Comparison of ENCODE assay signal across 19 cellular contexts in genomic region chr21:39852726-39853510, GRCh38. TPM values are rescaled to one million over a fixed set of nuclear protein-coding genes. Genes with fewer than 3 reads are reported as not detected.
"Had no signal": no experiment of that assay in that cellular context is flagged by ENCODE, and none has a peak within 500 bp of the region (broad histone marks: within the 10 kb centered on the region; RNA-seq: fewer than 3 reads in every experiment).

No MANE protein-coding gene starts in this region.

- ATAC-seq: activated CD4-positive, alpha-beta T cell treated with anti-CD3 and anti-CD28 coated beads for 36 hours; esophagus mucosa; heart right ventricle; left cardiac atrium; naive thymus-derived CD8-positive, alpha-beta T cell; sciatic nerve; stimulated activated effector memory CD8-positive, alpha-beta T cell treated with anti-CD3 and anti-CD28 coated beads, Interleukin-12 subunit alpha, Interleukin-12 subunit beta, amount 100 ng/mL, for 72 hours; WTC11 had no signal

- DNase-seq: activated CD4-positive, alpha-beta T cell treated with anti-CD3 and anti-CD28 coated beads for 36 hours; activated CD4-positive, alpha-beta T cell treated with anti-CD3 and anti-CD28 coated beads, Interleukin-2, amount 50 U/mL, for 48 hours; activated gamma-delta T cell treated with Interleukin-2 at 50 U/mL for 16 hours; activated T-cell treated with anti-CD3 and anti-CD28 coated beads for 4 hours; effector CD4-positive, alpha-beta T cell; heart right ventricle; left cardiac atrium; mesenchymal stem cell; naive thymus-derived CD8-positive, alpha-beta T cell; pancreas; stimulated activated CD4-positive, alpha-beta T cell treated with anti-CD3 and anti-CD28 coated beads, Interleukin-4, amount 100 ng/mL, for 24 hours; stomach; testis had no signal

RNA-seq across cellular contexts. Expression of gene PCP4, which starts 14.3 kb away (rescaled TPM):
- total RNA-seq: activated CD4-positive, alpha-beta T cell treated with anti-CD3 and anti-CD28 coated beads for 36 hours; activated T-helper 1 cell treated with anti-CD3 and anti-CD28 coated beads, Interleukin-12 subunit alpha, Interleukin-12 subunit beta, Interleukin-2, Interleukin-4 antibody, amounts not matched to agents 30 ng/mL and 10 ng/mL and 1 ng/mL, durations not matched to agents 14 hours and 24 hours and 36 hours; naive thymus-derived CD8-positive, alpha-beta T cell; smooth muscle cell had no signal
